ENCODE assay signal across 29 cellular contexts in genomic region chr4:135834471-135834870, GRCh38.
DNase-seq lines count a peak whose midpoint lies in the region; TF ChIP-seq lines count a peak whose summit lies in the region.
"Had no signal": no experiment of that assay in that cellular context is flagged by ENCODE, and none has a peak within 500 bp of the region (broad histone marks: within the 10 kb centered on the region; RNA-seq: fewer than 3 reads in every experiment).

No MANE protein-coding gene starts in this region.

- peaks cover 4% of the 10 kb centered on the region for H3F3A ChIP-seq in neural cell (ENCODE audit: insufficient read depth, low read length, poor library complexity, severe bottlenecking)

- no peak overlapping the region for H2AFZ ChIP-seq in neural cell (ENCODE audit: low read depth, low read length)

- WGBS in adrenal gland, 4 donors, result 80 to 92% (median 86%) methylated on average over 2 of the region's 2 CpGs

- H3K4me3 ChIP-seq in neural cell (ENCODE audit: low read length) (no peak overlapping the region), adrenal gland (no peak overlapping the region)
- H3K4me3 ChIP-seq: A549; BLaER1; BLaER1 treated with 17β-estradiol and CSF1 and Interleukin-3, amounts not matched to agents 10 nM and 100 nM had no signal

- peak overlapping the region; percentile 25 for H3K4me2 ChIP-seq in neural cell (ENCODE audit: low read length)
- H3K4me2 ChIP-seq: A549; BLaER1; BLaER1 treated with 17β-estradiol and CSF1 and Interleukin-3, amounts not matched to agents 10 nM and 100 nM had no signal

- no peaks in the 10 kb centered on the region for H3K36me3 ChIP-seq in neural cell (ENCODE audit: insufficient read depth, low read length)
- no peaks in the 10 kb centered on the region for H3K36me3 ChIP-seq in adrenal gland (replicated peaks in 1 of 2)
- H3K36me3 ChIP-seq: BE2C; BLaER1; BLaER1 treated with 17β-estradiol and CSF1 and Interleukin-3, amounts not matched to agents 10 nM and 100 nM had no signal

- TF ChIP-seq RAD21 in neural cell (conservative IDR thresholded peaks at IDR 0.05), result peak; percentile 16

- TF ChIP-seq CTCF in neural cell (IDR thresholded peaks at IDR 0.05; ENCODE audit: poor library complexity, severe bottlenecking) (no peak), adrenal gland (IDR thresholded peaks at IDR 0.05) (no peak)

- H4K20me1 ChIP-seq in neural cell (ENCODE audit: insufficient read depth), result no peaks in the 10 kb centered on the region
- H4K20me1 ChIP-seq: BLaER1; BLaER1 treated with 17β-estradiol and CSF1 and Interleukin-3, amounts not matched to agents 10 nM and 100 nM had no signal

- TF ChIP-seq EP300 in neural cell (conservative IDR thresholded peaks at IDR 0.05; ENCODE audit: poor library complexity, severe bottlenecking), result peak; percentile 95

- H3K79me2 ChIP-seq in neural cell (replicated peaks; ENCODE audit: insufficient read depth, low read length), result no peaks in the 10 kb centered on the region

- H3K9me2 ChIP-seq in neural cell (ENCODE audit: insufficient read depth, low read length), result no peaks in the 10 kb centered on the region

- H3K9me3 ChIP-seq in neural cell (ENCODE audit: low read length) (no peaks in the 10 kb centered on the region), adrenal gland (replicated peaks in 1 of 3) (no peaks in the 10 kb centered on the region)
- H3K9me3 ChIP-seq: A549; BE2C; BLaER1; BLaER1 treated with 17β-estradiol and CSF1 and Interleukin-3, amounts not matched to agents 10 nM and 100 nM; Caco-2 had no signal

- no peaks in the 10 kb centered on the region for H3K4me1 ChIP-seq in adrenal gland (replicated peaks in 1 of 2)
- H3K4me1 ChIP-seq: Caco-2 had no signal

- intact Hi-C loops in adrenal gland (cut with DNase I), result no loop called here

- TF ChIP-seq POLR2A in adrenal gland (IDR thresholded peaks at IDR 0.05), result no peak

- no peak overlapping the region for H3K9ac ChIP-seq in neural cell (ENCODE audit: low read length)
- H3K9ac ChIP-seq: BLaER1; BLaER1 treated with 17β-estradiol and CSF1 and Interleukin-3, amounts not matched to agents 10 nM and 100 nM had no signal

- H3K27me3 ChIP-seq in neural cell (ENCODE audit: insufficient read depth, low read depth, low read length) (no peaks in the 10 kb centered on the region), adrenal gland (no peaks in the 10 kb centered on the region)
- H3K27me3 ChIP-seq: BE2C; BLaER1; BLaER1 treated with 17β-estradiol and CSF1 and Interleukin-3, amounts not matched to agents 10 nM and 100 nM had no signal

- DNase-seq in LHCN-M2 (ENCODE audit: low read depth) (peak; percentile 3), NCI-H187 treated with DMSO at 0.1 percent for 48 hours (lab: John Stamatoyannopoulos, UW) (no peak), adrenal gland (no peak)
- DNase-seq: 8988T; ACHN; AML-193; BE2C; C1 segment of cervical spinal cord; Caco-2; Calu3; CD4-positive, alpha-beta memory T cell; CD4-positive, alpha-beta T cell; CD4-positive, CD25-positive, alpha-beta regulatory T cell; CD8-positive, alpha-beta memory T cell; CD8-positive, alpha-beta T cell; COR-L47; DMS 273 treated with DMSO at 0.1 percent for 48 hours; DMS153; DMS53; DMS79; DMS79 treated with DMSO at 0.1 percent for 48 hours; DND-41; EL had no signal

- H3K27ac ChIP-seq in neural cell (ENCODE audit: low read length) (peak overlapping the region; percentile 80), adrenal gland (no peak overlapping the region)
- H3K27ac ChIP-seq: 22Rv1; A549; BLaER1; BLaER1 treated with 17β-estradiol and CSF1 and Interleukin-3, amounts not matched to agents 10 nM and 100 nM; C4-2B had no signal

TF ChIP-seq in neural cell, 6 proteins besides CTCF, POLR2A, EP300 and RAD21:
- peak; percentile 99 for TF ChIP-seq REST (IDR thresholded peaks at IDR 0.05; ENCODE audit: borderline replicate concordance)
- TF ChIP-seq TAF1 (IDR thresholded peaks at IDR 0.05; ENCODE audit: low read depth), result no peak
- TF ChIP-seq SMC3 (conservative IDR thresholded peaks at IDR 0.05; ENCODE audit: poor library complexity), result peak; percentile 16
- no peak for TF ChIP-seq EZH2 (IDR thresholded peaks at IDR 0.05; ENCODE audit: borderline replicate concordance, insufficient read depth, low read length, poor library complexity, severe bottlenecking)
- peak; percentile 85 for TF ChIP-seq POLR2AphosphoS5 (IDR thresholded peaks at IDR 0.05)
- TF ChIP-seq MXI1 (conservative IDR thresholded peaks at IDR 0.05; ENCODE audit: poor library complexity, severe bottlenecking), result no peak
TF ChIP-seq in neural cell: peak in this region for 3.
